In the genomic region with DNA sequence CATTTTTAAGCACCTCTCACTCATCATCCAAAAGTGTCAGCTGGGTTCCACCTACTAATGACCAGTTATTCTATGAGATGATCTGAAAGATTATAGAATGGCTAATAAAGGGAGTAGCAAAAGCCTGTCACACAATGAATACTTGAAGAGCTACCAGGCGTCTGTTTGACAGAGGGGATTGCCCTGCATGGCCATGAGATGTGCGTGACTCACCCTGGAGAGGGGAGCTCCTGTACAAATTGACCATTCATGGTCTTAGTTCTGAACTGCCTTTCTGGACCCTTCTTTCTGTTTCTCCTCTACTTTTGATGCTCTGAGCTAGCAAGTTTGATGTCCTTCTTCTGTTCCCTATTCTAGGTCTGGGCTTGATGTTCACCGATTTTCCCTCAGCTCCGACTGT, we compare ENCODE assay signal across 12 cellular contexts.
DNase-seq lines count a peak whose midpoint lies in the region; ATAC-seq, FAIRE-seq and TF ChIP-seq lines count a peak whose summit lies in the region.
"Had no signal": no experiment of that assay in that cellular context is flagged by ENCODE, and none has a peak within 500 bp of the region (broad histone marks: within the 10 kb centered on the region; RNA-seq: fewer than 3 reads in every experiment).

No MANE protein-coding gene starts in this region.

- H3K36me3 ChIP-seq in pancreas (no peaks in the 10 kb centered on the region), mucosa of descending colon (ENCODE audit: low read depth) (no peaks in the 10 kb centered on the region)

- peak; percentile 94 for DNase-seq in DMS53 (lab: John Stamatoyannopoulos, UW)
- peak; percentile 26 for DNase-seq in epithelial cell of esophagus (ENCODE audit: low read depth)
- no peak for DNase-seq in T-helper 1 cell
- no peak for DNase-seq in pancreas
- DNase-seq in mucosa of descending colon = no peak
- DNase-seq: CD8-positive, alpha-beta T cell; left cardiac atrium; retina had no signal

- peaks cover 0 to 5% (median 0%) of the 10 kb centered on the region in 3 donors for H3K4me1 ChIP-seq in pancreas
- no peaks in the 10 kb centered on the region for H3K4me1 ChIP-seq in mucosa of descending colon (ENCODE audit: low read depth)

- H3K9me3 ChIP-seq in pancreas = no peaks in the 10 kb centered on the region
- no peaks in the 10 kb centered on the region for H3K9me3 ChIP-seq in mucosa of descending colon

- WGBS in pancreas, 2 donors = 47 to 63% methylated on average over 4 of the region's 4 CpGs

- H3K4me3 ChIP-seq in epithelial cell of esophagus (ENCODE audit: low read length) = no peak overlapping the region
- no peak overlapping the region for H3K4me3 ChIP-seq in pancreas
- H3K4me3 ChIP-seq in mucosa of descending colon = no peak overlapping the region

- TF ChIP-seq CTCF in epithelial cell of esophagus (IDR thresholded peaks at IDR 0.05; ENCODE audit: insufficient read depth, low read depth, low read length, missing control alignments) = no peak
- no peak for TF ChIP-seq CTCF in pancreas (IDR thresholded peaks at IDR 0.05)
- no peak for TF ChIP-seq CTCF in mucosa of descending colon (IDR thresholded peaks at IDR 0.05)

- H3K27ac ChIP-seq in pancreas = no peak overlapping the region

- intact Hi-C loops in pancreas (cut with DNase I) = loop anchor here (5.0 to 10.0 kb wide), 3 partner anchors 271 to 291 kb away; no protein-coding TSS in a partner anchor
- intact Hi-C loops in mucosa of descending colon (cut with DNase I, micrococcal nuclease) = loop anchor here in 1 of 2 donors (5.0 kb wide), 1 partner anchor 286 kb away; no protein-coding TSS in a partner anchor

- ATAC-seq in GM19043 (IDR thresholded peaks at IDR 0.05; ENCODE audit: low read depth, unreplicated experiment) (peak; percentile 46), HG03432 (IDR thresholded peaks at IDR 0.05; ENCODE audit: unreplicated experiment) (peak; percentile 57), pancreas (no peak), mucosa of descending colon (no peak), GM18517 (IDR thresholded peaks at IDR 0.05; ENCODE audit: unreplicated experiment) (no peak)
- ATAC-seq: CD8-positive, alpha-beta T cell; left cardiac atrium had no signal

- FAIRE-seq in pancreas (lab: Jason Lieb, UNC) = no peak
- FAIRE-seq: endometrium had no signal

- no peaks in the 10 kb centered on the region for H3K27me3 ChIP-seq in pancreas

Comparison
In these comparisons a context has a peak if more than half of its experiments do, and no peak if none do; other contexts are left out.
1. DNase-seq: peak in DMS53 (single experiment) and epithelial cell of esophagus (single experiment); none in T-helper 1 cell (0 of 5), pancreas (0 of 6) and mucosa of descending colon (0 of 3).
2. ATAC-seq: peak in GM19043 (single experiment) and HG03432 (single experiment); none in pancreas (0 of 4), mucosa of descending colon (single experiment) and GM18517 (single experiment).